In genomic region chr9:127981559-127982121, GRCh38 we compare ENCODE assay signal across 8 cellular contexts. TPM values are rescaled to one million over a fixed set of nuclear protein-coding genes. Genes with fewer than 3 reads are reported as not detected.
DNase-seq lines count a peak whose midpoint lies in the region; ATAC-seq and TF ChIP-seq lines count a peak whose summit lies in the region.

No MANE protein-coding gene starts in this region.

- peak overlapping the region; percentile 94 for H3K4me3 Mint-ChIP-seq in activated naive CD4-positive, alpha-beta T cell treated with anti-CD3 and anti-CD28 coated beads, Interleukin-2, amount 10 ng/mL, durations not matched to agents 7 days and 5 days
- H3K4me3 Mint-ChIP-seq in type B pancreatic cell = peak overlapping the region; percentile 88

- H3K36me3 Mint-ChIP-seq in activated naive CD4-positive, alpha-beta T cell treated with anti-CD3 and anti-CD28 coated beads, Interleukin-2, amount 10 ng/mL, durations not matched to agents 7 days and 5 days = peaks cover 32% of the 10 kb centered on the region
- no peaks in the 10 kb centered on the region for H3K36me3 Mint-ChIP-seq in type B pancreatic cell

- peak overlapping the region; percentile 91 to 95 for H3K27ac ChIP-seq in lung (ENCODE audit: low read depth in 1 of 2, low read length in 1 of 2)

- H3K27me3 ChIP-seq in lung (ENCODE audit: control insufficient read depth, insufficient read depth) = no peaks in the 10 kb centered on the region

- ATAC-seq in lung (ENCODE audit: insufficient read depth, low FRiP score) = no peak

- peak; percentile 73 for DNase-seq in activated naive CD4-positive, alpha-beta T cell treated with anti-CD3 and anti-CD28 coated beads, Interleukin-2, amount 10 ng/mL, durations not matched to agents 7 days and 5 days
- DNase-seq in activated naive CD4-positive, alpha-beta T cell treated with anti-CD3 and anti-CD28 coated beads, Interleukin-2, amount 50 U/mL, for 16 hours = no peak
- DNase-seq in astrocyte of the spinal cord (ENCODE audit: low read depth, low spot score) (no peak), lung (ENCODE audit: low spot score) (no peak), type B pancreatic cell (ENCODE audit: extremely low spot score, unreplicated experiment) (no peak), NCI-H128 (lab: John Stamatoyannopoulos, UW; ENCODE audit: unreplicated experiment) (no peak), GOT3 (lab: John Stamatoyannopoulos, UW) (no peak), cerebellum (ENCODE audit: low spot score) (no peak)

- 67 to 76% methylated on average over 11 of the region's 11 CpGs for WGBS in lung, 2 donors

- no peaks in the 10 kb centered on the region for H3K9me3 ChIP-seq in lung (ENCODE audit: control insufficient read depth in 2 of 2, insufficient read depth in 1 of 2, low read length in 1 of 2)

- peaks cover 41% of the 10 kb centered on the region for H3K4me1 Mint-ChIP-seq in activated naive CD4-positive, alpha-beta T cell treated with anti-CD3 and anti-CD28 coated beads, Interleukin-2, amount 10 ng/mL, durations not matched to agents 7 days and 5 days
- H3K4me1 Mint-ChIP-seq in type B pancreatic cell (ENCODE audit: unreplicated experiment) = peaks cover 26% of the 10 kb centered on the region

- CTCF ChIA-PET in activated naive CD4-positive, alpha-beta T cell treated with anti-CD3 and anti-CD28 coated beads, Interleukin-2, amount 10 ng/mL, durations not matched to agents 7 days and 5 days (lab: Charles Lee) = interaction anchor here (0.9 to 19.7 kb wide), 7 partner anchors 9 to 52 kb away, joined by 3 to 159 read pairs (median 5); no protein-coding TSS in a partner anchor

- TF ChIP-seq CTCF in astrocyte of the spinal cord (IDR thresholded peaks at IDR 0.05; ENCODE audit: low read depth, low read length) (no peak), lung (IDR thresholded peaks at IDR 0.05; ENCODE audit: control extremely low read depth, extremely low read depth) (no peak), type B pancreatic cell (conservative IDR thresholded peaks at IDR 0.05) (no peak)

- peak overlapping the region; percentile 97 for H3K27ac Mint-ChIP-seq in activated naive CD4-positive, alpha-beta T cell treated with anti-CD3 and anti-CD28 coated beads, Interleukin-2, amount 10 ng/mL, durations not matched to agents 7 days and 5 days
- peak overlapping the region; percentile 91 for H3K27ac Mint-ChIP-seq in type B pancreatic cell

- no peaks in the 10 kb centered on the region for H3K36me3 ChIP-seq in lung (ENCODE audit: control insufficient read depth in 2 of 2, insufficient read depth in 2 of 2, low read length in 2 of 2)

- H3K27me3 Mint-ChIP-seq in activated naive CD4-positive, alpha-beta T cell treated with anti-CD3 and anti-CD28 coated beads, Interleukin-2, amount 10 ng/mL, durations not matched to agents 7 days and 5 days = no peaks in the 10 kb centered on the region
- no peaks in the 10 kb centered on the region for H3K27me3 Mint-ChIP-seq in type B pancreatic cell

- H3K9me3 Mint-ChIP-seq in activated naive CD4-positive, alpha-beta T cell treated with anti-CD3 and anti-CD28 coated beads, Interleukin-2, amount 10 ng/mL, durations not matched to agents 7 days and 5 days = no peaks in the 10 kb centered on the region
- no peaks in the 10 kb centered on the region for H3K9me3 Mint-ChIP-seq in type B pancreatic cell

- H3K4me3 ChIP-seq in astrocyte of the spinal cord (ENCODE audit: low read depth, low read length) (peak overlapping the region; percentile 40), lung (no peak overlapping the region)

- in situ Hi-C loops in astrocyte of the spinal cord (cut with HindIII; ENCODE audit: low sequenced_read_pairs) = no loop called here

- peaks cover 0 to 10% of the 10 kb centered on the region in 2 donors for H3K4me1 ChIP-seq in lung (ENCODE audit: control insufficient read depth in 2 of 2, insufficient read depth in 2 of 2, low read length in 2 of 2)

RNA-seq across cellular contexts. Expression of gene EEIG1, which starts 0.9 kb away (rescaled TPM):
- 10 to 100 TPM; 49.6 to 66.5 TPM for total RNA-seq in lung
- 10 to 100 TPM; 13.4 to 15.8 TPM for polyA plus RNA-seq in lung
- 61.1 and 74.8 TPM in 2 replicates for total RNA-seq in type B pancreatic cell (ENCODE audit: low replicate concordance)
- total RNA-seq in cerebellum = 6.6 TPM

RNA-seq across cellular contexts. Expression of gene DPM2, which starts 44.0 kb away (rescaled TPM):
- 10 to 100 TPM; 20.5 to 51.3 TPM for total RNA-seq in lung
- polyA plus RNA-seq in lung = 10 to 100 TPM; 50.8 to 51.1 TPM
- total RNA-seq in type B pancreatic cell (ENCODE audit: low replicate concordance) = 41.6 and 56.3 TPM in 2 replicates
- 11.0 TPM for total RNA-seq in cerebellum

RNA-seq across cellular contexts. Expression of gene PIP5KL1, which starts 51.1 kb away (rescaled TPM):
- 1 to 10 TPM; 4.9 to 9.0 TPM for total RNA-seq in lung
- 1 to 10 TPM; 2.0 to 4.9 TPM for polyA plus RNA-seq in lung
- total RNA-seq in type B pancreatic cell (ENCODE audit: low replicate concordance) = 5.8 and 9.4 TPM in 2 replicates
- total RNA-seq in cerebellum = 3.5 TPM
